Comparison of ENCODE assay signal across 8 cellular contexts in the genomic region with DNA sequence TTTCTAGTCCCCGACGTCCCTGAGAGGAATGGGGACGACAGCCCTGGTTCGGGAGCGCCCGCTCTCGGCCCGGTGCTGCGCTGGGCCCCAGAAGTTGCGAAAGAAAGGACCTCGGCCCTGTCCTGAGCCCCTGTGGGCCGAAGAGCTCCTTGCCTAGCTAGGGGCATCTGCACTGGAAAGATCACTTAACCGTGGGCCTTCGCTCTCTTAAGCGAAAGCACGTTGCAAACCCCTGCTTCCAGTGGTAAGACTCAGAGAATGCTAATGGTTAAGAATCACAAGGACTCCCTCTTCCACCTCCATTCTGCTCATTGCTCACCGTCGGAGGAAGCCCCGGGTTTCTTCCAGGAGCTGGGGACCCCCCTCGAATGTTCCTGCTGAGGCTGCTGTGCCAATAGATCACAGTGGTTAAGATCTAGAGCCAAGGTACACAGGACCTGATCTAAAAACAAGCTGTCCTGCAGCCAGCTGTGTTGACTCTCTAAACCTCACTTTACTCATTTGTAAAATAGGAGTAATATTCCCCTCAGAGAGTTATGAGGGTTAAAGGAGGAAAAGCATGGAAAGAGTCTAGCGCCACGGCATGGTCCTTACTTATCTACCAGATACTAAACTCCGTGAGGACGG. TPM values are rescaled to one million over a fixed set of nuclear protein-coding genes. Genes with fewer than 3 reads are reported as not detected.
DNase-seq lines count a peak whose midpoint lies in the region; ATAC-seq and TF ChIP-seq lines count a peak whose summit lies in the region.

No MANE protein-coding gene starts in this region.

- TF ChIP-seq POLR2A in adrenal gland (IDR thresholded peaks at IDR 0.05): no peak

- WGBS in adrenal gland, 4 donors: 7 to 13% (median 10%) methylated on average over 18 to 24 of the region's 24 CpGs

- peak overlapping the region; percentile 73 for H3K27ac Mint-ChIP-seq in Calu3 (ENCODE audit: unreplicated experiment)

- TSS peak; percentile 25 for BruUV-seq in Calu3 (replicated peaks; lab: Mats Ljungman, UMichigan)

- peaks cover 19% of the 10 kb centered on the region for H3K4me1 Mint-ChIP-seq in Calu3 (ENCODE audit: low read depth, unreplicated experiment)

- no peaks in the 10 kb centered on the region for H3K27me3 Mint-ChIP-seq in Calu3 (ENCODE audit: unreplicated experiment)

- intact Hi-C loops in Calu3 (cut with micrococcal nuclease; ENCODE audit: unreplicated experiment) (no loop called here), adrenal gland (cut with DNase I) (no loop called here), left lung (cut with DNase I) (no loop called here), tibial artery (cut with DNase I; ENCODE audit: low total_unique reads) (loop anchor here (2.0 kb wide), 1 partner anchor 13 kb away; the partner anchor contains the start of gene PER3)

- DNase-seq in Calu3 (no peak), adrenal gland (no peak), left lung (no peak), tibial artery (no peak), NCI-H524 treated with DMSO at 0.1 percent for 48 hours (lab: John Stamatoyannopoulos, UW) (no peak)

- H3K4me1 ChIP-seq in adrenal gland (replicated peaks in 1 of 2) (peaks cover 7 to 14% of the 10 kb centered on the region in 2 donors), left lung (peaks cover 7 to 52% of the 10 kb centered on the region in 2 donors), tibial artery (peaks cover 0 to 25% (median 16%) of the 10 kb centered on the region in 4 donors)

- CTCF ChIA-PET in Calu3 (lab: Charles Lee): no interaction called here

- no peaks in the 10 kb centered on the region for H3K27me3 ChIP-seq in adrenal gland
- H3K27me3 ChIP-seq in left lung: no peaks in the 10 kb centered on the region
- no peaks in the 10 kb centered on the region for H3K27me3 ChIP-seq in tibial artery

- peak overlapping the region; percentile 73 to 98 (median 94) for H3K27ac ChIP-seq in adrenal gland
- H3K27ac ChIP-seq in left lung: peak overlapping the region; percentile 92 to 99
- H3K27ac ChIP-seq in tibial artery: peak overlapping the region; percentile 84 to 95

- H3K4me3 ChIP-seq in adrenal gland: peak overlapping the region; percentile 19 to 100 (median 90)
- peak overlapping the region; percentile 80 to 84 for H3K4me3 ChIP-seq in left lung
- H3K4me3 ChIP-seq in tibial artery: peak overlapping the region; percentile 91 to 99

- TF ChIP-seq CTCF in Calu3 (IDR thresholded peaks at IDR 0.05; ENCODE audit: unreplicated experiment): no peak
- no peak for TF ChIP-seq CTCF in adrenal gland (IDR thresholded peaks at IDR 0.05)
- no peak for TF ChIP-seq CTCF in left lung (IDR thresholded peaks at IDR 0.05)
- TF ChIP-seq CTCF in tibial artery (IDR thresholded peaks at IDR 0.05): no peak

- H3K9me3 ChIP-seq in adrenal gland (replicated peaks in 1 of 3): no peaks in the 10 kb centered on the region
- H3K9me3 ChIP-seq in left lung: no peaks in the 10 kb centered on the region
- no peaks in the 10 kb centered on the region for H3K9me3 ChIP-seq in tibial artery

- no peaks in the 10 kb centered on the region for H3K9me3 Mint-ChIP-seq in Calu3 (ENCODE audit: low read depth, unreplicated experiment)

- peaks cover 21% of the 10 kb centered on the region for H3K36me3 Mint-ChIP-seq in Calu3 (ENCODE audit: insufficient read depth, unreplicated experiment)

- peak overlapping the region; percentile 90 for H3K4me3 Mint-ChIP-seq in Calu3 (ENCODE audit: low read depth, unreplicated experiment)

- ATAC-seq in HG03025 (IDR thresholded peaks at IDR 0.05; ENCODE audit: low FRiP score, unreplicated experiment) (peak; percentile 39), left lung (no peak), HG03378 (IDR thresholded peaks at IDR 0.05; ENCODE audit: unreplicated experiment) (no peak), HG03521 (IDR thresholded peaks at IDR 0.05; ENCODE audit: unreplicated experiment) (no peak)

- H3K36me3 ChIP-seq in adrenal gland (replicated peaks in 1 of 2) (no peaks in the 10 kb centered on the region), left lung (peaks cover 0 to 23% of the 10 kb centered on the region in 2 donors), tibial artery (peaks cover 12 to 17% (median 15%) of the 10 kb centered on the region in 3 donors)

RNA-seq across cellular contexts. Expression of gene VAMP3, which starts 0.7 kb away (rescaled TPM):
- total RNA-seq in Calu3 (2022): 57.8 and 65.9 TPM in 2 replicates
- 100 to 1,000 TPM in 5 of 8 donors, 10 to 100 TPM in 3; 89.3 to 151 (median 116) TPM for total RNA-seq in adrenal gland
- 100 to 1,000 TPM in 1 of 3 donors, 10 to 100 TPM in 2; 52.0 to 186 (median 61.6) TPM for polyA plus RNA-seq in adrenal gland
- 100 to 1,000 TPM; 110 to 111 TPM for total RNA-seq in left lung

RNA-seq across cellular contexts. Expression of gene PER3, which starts 12.3 kb away (rescaled TPM):
- total RNA-seq in Calu3 (2022): 3.7 and 3.8 TPM in 2 replicates
- total RNA-seq in adrenal gland: 10 to 100 TPM; 11.6 to 29.0 (median 19.6) TPM
- 10 to 100 TPM in 2 of 3 donors, 1 to 10 TPM in 1; 8.8 to 19.9 (median 14.8) TPM for polyA plus RNA-seq in adrenal gland
- total RNA-seq in left lung: 10 to 100 TPM; 14.8 to 16.1 TPM
